In the genomic region with DNA sequence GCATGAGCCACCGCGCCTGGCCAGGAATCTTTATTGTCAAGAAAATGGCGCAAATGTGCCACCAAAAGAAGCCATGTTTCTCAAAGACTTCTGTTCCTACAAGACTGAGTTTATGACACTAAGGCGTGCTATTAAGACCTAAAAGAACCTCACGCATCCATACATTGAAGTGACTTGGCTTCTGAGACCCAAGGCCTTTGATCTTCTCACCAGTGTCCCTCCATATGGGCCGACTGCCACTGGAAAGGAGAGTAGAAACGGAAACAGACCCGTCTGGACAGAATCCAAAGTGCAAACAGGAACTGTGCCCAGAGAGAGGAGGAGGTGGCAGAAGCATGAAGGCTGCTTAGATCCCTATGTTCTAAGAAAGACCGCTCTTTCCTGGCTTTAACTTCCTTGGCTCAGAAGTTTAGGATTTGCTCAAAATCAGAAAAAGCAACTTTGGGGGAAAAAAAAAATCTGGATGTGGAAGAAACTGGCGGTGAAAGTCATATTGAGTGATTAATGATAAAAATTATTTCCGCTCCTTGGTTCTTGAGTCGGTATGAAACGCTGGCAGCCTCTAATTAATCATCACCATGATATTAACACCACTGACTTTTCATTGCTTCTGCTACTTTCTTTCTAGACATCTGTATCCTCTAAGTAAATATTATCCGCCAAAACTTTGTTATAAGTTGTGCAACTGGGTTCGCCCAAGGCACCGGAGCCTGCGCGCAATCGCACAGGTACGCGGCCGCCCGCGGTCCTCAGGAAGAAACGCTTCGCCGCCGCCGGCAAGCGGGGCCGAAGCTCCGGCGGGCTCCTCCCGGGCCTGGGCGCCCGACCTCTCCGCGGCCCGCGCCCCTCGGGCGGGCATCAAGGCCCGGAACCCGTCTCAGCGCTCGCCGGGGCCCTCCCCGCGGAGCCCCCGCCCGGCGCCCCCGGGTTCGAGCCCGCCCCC, we compare ENCODE assay signal across 8 cellular contexts. TPM values are rescaled to one million over a fixed set of nuclear protein-coding genes. Genes with fewer than 3 reads are reported as not detected.
DNase-seq lines count a peak whose midpoint lies in the region; ATAC-seq and TF ChIP-seq lines count a peak whose summit lies in the region.

No MANE protein-coding gene starts in this region.

- H3K4me3 Mint-ChIP-seq in activated naive CD4-positive, alpha-beta T cell treated with anti-CD3 and anti-CD28 coated beads, Interleukin-2, amount 50 U/mL, for 24 hours: peak overlapping the region; percentile 95
- H3K4me3 Mint-ChIP-seq in glutamatergic neuron (ENCODE audit: unreplicated experiment): peak overlapping the region; percentile 92

- no peaks in the 10 kb centered on the region for H3K9me3 Mint-ChIP-seq in activated naive CD4-positive, alpha-beta T cell treated with anti-CD3 and anti-CD28 coated beads, Interleukin-2, amount 50 U/mL, for 24 hours
- H3K9me3 Mint-ChIP-seq in glutamatergic neuron (ENCODE audit: unreplicated experiment): peaks cover 6% of the 10 kb centered on the region

- TF ChIP-seq CTCF in glutamatergic neuron (IDR thresholded peaks at IDR 0.05; ENCODE audit: partially characterized antibody, unreplicated experiment): no peak
- no peak for TF ChIP-seq CTCF in omental fat pad (IDR thresholded peaks at IDR 0.05)

- peak overlapping the region; percentile 93 for H3K27ac Mint-ChIP-seq in activated naive CD4-positive, alpha-beta T cell treated with anti-CD3 and anti-CD28 coated beads, Interleukin-2, amount 50 U/mL, for 24 hours
- H3K27ac Mint-ChIP-seq in glutamatergic neuron (ENCODE audit: unreplicated experiment): no peak overlapping the region

- H3K36me3 Mint-ChIP-seq in activated naive CD4-positive, alpha-beta T cell treated with anti-CD3 and anti-CD28 coated beads, Interleukin-2, amount 50 U/mL, for 24 hours: peaks cover 5% of the 10 kb centered on the region
- no peaks in the 10 kb centered on the region for H3K36me3 Mint-ChIP-seq in glutamatergic neuron (ENCODE audit: unreplicated experiment)

- DNase-seq in COLO829 (ENCODE audit: low spot score) (peak; percentile 8), NCI-H748 treated with DMSO at 0.1 percent for 48 hours (lab: John Stamatoyannopoulos, UW) (peak; percentile 73), glutamatergic neuron (peak; percentile 55), omental fat pad (ENCODE audit: low spot score) (no peak), cortex of kidney (lab: John Stamatoyannopoulos, UW) (no peak)

- peaks cover 62% of the 10 kb centered on the region for H3K4me1 Mint-ChIP-seq in activated naive CD4-positive, alpha-beta T cell treated with anti-CD3 and anti-CD28 coated beads, Interleukin-2, amount 50 U/mL, for 24 hours
- H3K4me1 Mint-ChIP-seq in glutamatergic neuron (ENCODE audit: low read depth, unreplicated experiment): peaks cover 14% of the 10 kb centered on the region

- no peaks in the 10 kb centered on the region for H3K27me3 Mint-ChIP-seq in activated naive CD4-positive, alpha-beta T cell treated with anti-CD3 and anti-CD28 coated beads, Interleukin-2, amount 50 U/mL, for 24 hours
- peaks cover 6% of the 10 kb centered on the region for H3K27me3 Mint-ChIP-seq in glutamatergic neuron (ENCODE audit: unreplicated experiment)

- ATAC-seq in GM19351 (IDR thresholded peaks at IDR 0.05; ENCODE audit: unreplicated experiment) (peak; percentile 29), HG03432 (IDR thresholded peaks at IDR 0.05; ENCODE audit: unreplicated experiment) (peak; percentile 29), omental fat pad (ENCODE audit: low FRiP score) (peak; percentile 64)

RNA-seq across cellular contexts. Expression of a gene that starts 0.7 kb away (rescaled TPM):
- total RNA-seq in glutamatergic neuron (ENCODE audit: unreplicated experiment) (38.5 TPM), omental fat pad (10 to 100 TPM; 47.8 to 57.3 (median 50.0) TPM)

Comparison
In these comparisons a context has a peak if more than half of its experiments do, and no peak if none do; other contexts are left out.
1. DNase-seq: peak in COLO829 (single experiment), NCI-H748 treated with DMSO at 0.1 percent for 48 hours (single experiment) and glutamatergic neuron (single experiment); none in omental fat pad (single experiment) and cortex of kidney (single experiment).
2. Peak in every context shown above with its lines, with median percentiles within 50 percentile points of each other: ATAC-seq.